In genomic region chr20:460180-460579, GRCh38 we compare ENCODE assay signal across 13 cellular contexts. TPM values are rescaled to one million over a fixed set of nuclear protein-coding genes. Genes with fewer than 3 reads are reported as not detected.
DNase-seq lines count a peak whose midpoint lies in the region; ATAC-seq and TF ChIP-seq lines count a peak whose summit lies in the region.
"Had no signal": no experiment of that assay in that cellular context is flagged by ENCODE, and none has a peak within 500 bp of the region (broad histone marks: within the 10 kb centered on the region; RNA-seq: fewer than 3 reads in every experiment).

No MANE protein-coding gene starts in this region.

- intact Hi-C loops in natural killer cell (cut with micrococcal nuclease): loop anchor here (5.0 kb wide), 1 partner anchor 108 kb away; no protein-coding TSS in a partner anchor
- intact Hi-C loops in cardiac septum (cut with DNase I): loop anchor here (5.0 kb wide), 3 partner anchors 53 to 108 kb away; partner anchors contain the start of genes CSNK2A1 and RBCK1

- H3K4me3 Mint-ChIP-seq in CD4-positive, CD25-positive, alpha-beta regulatory T cell: peak overlapping the region; percentile 21 to 98 (median 81)
- H3K4me3 Mint-ChIP-seq in activated naive CD8-positive, alpha-beta T cell treated with anti-CD3 and anti-CD28 coated beads, Interleukin-2, amount 50 U/mL, for 24 hours: peak overlapping the region; percentile 96
- H3K4me3 Mint-ChIP-seq in natural killer cell: peak overlapping the region; percentile 75

- peak overlapping the region; percentile 83 for H3K4me3 ChIP-seq in CD4-positive, CD25-positive, alpha-beta regulatory T cell (ENCODE audit: low read depth, low read length)
- no peak overlapping the region for H3K4me3 ChIP-seq in HL-60 (replicated peaks; ENCODE audit: insufficient read depth, low read length)

- H3K9me3 ChIP-seq in CD4-positive, CD25-positive, alpha-beta regulatory T cell (ENCODE audit: control insufficient read depth in 2 of 2, low read length in 2 of 2): no peaks in the 10 kb centered on the region
- H3K9me3 ChIP-seq: colonic mucosa had no signal

- peaks cover 5% of the 10 kb centered on the region for H3K36me3 Mint-ChIP-seq in CD4-positive, CD25-positive, alpha-beta regulatory T cell
- peaks cover 4% of the 10 kb centered on the region for H3K36me3 Mint-ChIP-seq in activated naive CD8-positive, alpha-beta T cell treated with anti-CD3 and anti-CD28 coated beads, Interleukin-2, amount 50 U/mL, for 24 hours (ENCODE audit: low read depth)
- H3K36me3 Mint-ChIP-seq in natural killer cell: no peaks in the 10 kb centered on the region

- TF ChIP-seq CTCF in HL-60 (IDR thresholded peaks at IDR 0.05; ENCODE audit: insufficient read depth, low read length) (no peak), natural killer cell (IDR thresholded peaks at IDR 0.05) (no peak)

- no peak for DNase-seq in CD4-positive, CD25-positive, alpha-beta regulatory T cell
- DNase-seq in HL-60 (ENCODE audit: low read depth in 1 of 2, low spot score in 1 of 2): no peak
- DNase-seq in activated naive CD8-positive, alpha-beta T cell treated with anti-CD3 and anti-CD28 coated beads, Interleukin-2, amount 50 U/mL, for 24 hours: no peak
- no peak for DNase-seq in natural killer cell
- DNase-seq in foreskin melanocyte: no peak
- no peak for DNase-seq in cardiac septum (ENCODE audit: low spot score)
- DNase-seq in NCI-H1436 treated with DMSO at 0.1 percent for 48 hours (lab: John Stamatoyannopoulos, UW): no peak
- DNase-seq: activated CD8-positive, alpha-beta memory T cell treated with anti-CD3 and anti-CD28 coated beads for 24 hours; colonic mucosa; H9; NCI-H1694 had no signal

- H3K4me1 ChIP-seq in CD4-positive, CD25-positive, alpha-beta regulatory T cell (ENCODE audit: control insufficient read depth, insufficient read depth, low read length, poor library complexity, severe bottlenecking): peaks cover 39% of the 10 kb centered on the region

- no peak for ATAC-seq in CD4-positive, CD25-positive, alpha-beta regulatory T cell (ENCODE audit: low read depth in 2 of 2)
- ATAC-seq in activated naive CD8-positive, alpha-beta T cell treated with anti-CD3 and anti-CD28 coated beads, Interleukin-2, amount 50 U/mL, for 24 hours: no peak
- ATAC-seq in natural killer cell (no peak), HG03097 (IDR thresholded peaks at IDR 0.05; ENCODE audit: low FRiP score, unreplicated experiment) (no peak)

- H3K27me3 Mint-ChIP-seq in CD4-positive, CD25-positive, alpha-beta regulatory T cell: no peaks in the 10 kb centered on the region
- H3K27me3 Mint-ChIP-seq in activated naive CD8-positive, alpha-beta T cell treated with anti-CD3 and anti-CD28 coated beads, Interleukin-2, amount 50 U/mL, for 24 hours: no peaks in the 10 kb centered on the region
- H3K27me3 Mint-ChIP-seq in natural killer cell (ENCODE audit: low read depth in 2 of 2): no peaks in the 10 kb centered on the region

- peak overlapping the region in 2 of 3 donors; percentile 71 to 93 for H3K27ac Mint-ChIP-seq in CD4-positive, CD25-positive, alpha-beta regulatory T cell
- H3K27ac Mint-ChIP-seq in activated naive CD8-positive, alpha-beta T cell treated with anti-CD3 and anti-CD28 coated beads, Interleukin-2, amount 50 U/mL, for 24 hours: no peak overlapping the region
- peak overlapping the region; percentile 90 to 92 for H3K27ac Mint-ChIP-seq in natural killer cell
- H3K27ac Mint-ChIP-seq: H9 had no signal

- peaks cover 30 to 59% (median 43%) of the 10 kb centered on the region in 4 donors for H3K4me1 Mint-ChIP-seq in CD4-positive, CD25-positive, alpha-beta regulatory T cell
- H3K4me1 Mint-ChIP-seq in activated naive CD8-positive, alpha-beta T cell treated with anti-CD3 and anti-CD28 coated beads, Interleukin-2, amount 50 U/mL, for 24 hours: peaks cover 51% of the 10 kb centered on the region
- peaks cover 34 to 47% of the 10 kb centered on the region in 2 donors for H3K4me1 Mint-ChIP-seq in natural killer cell

- no peaks in the 10 kb centered on the region for H3K27me3 ChIP-seq in CD4-positive, CD25-positive, alpha-beta regulatory T cell (ENCODE audit: control insufficient read depth, insufficient read depth, low read length)
- no peaks in the 10 kb centered on the region for H3K27me3 ChIP-seq in HL-60 (ENCODE audit: insufficient read depth, poor library complexity, severe bottlenecking)
- H3K27me3 ChIP-seq: colonic mucosa had no signal

- H3K27ac ChIP-seq in CD4-positive, CD25-positive, alpha-beta regulatory T cell (ENCODE audit: insufficient read depth, low read length, poor library complexity, severe bottlenecking): no peak overlapping the region
- H3K27ac ChIP-seq in HL-60 (replicated peaks): peak overlapping the region; percentile 18; the same call in 1 of the 2 replicates
- H3K27ac ChIP-seq: colonic mucosa, RWPE1 had no signal

- H3K36me3 ChIP-seq in CD4-positive, CD25-positive, alpha-beta regulatory T cell (ENCODE audit: control insufficient read depth, insufficient read depth, low read length): no peaks in the 10 kb centered on the region
- H3K36me3 ChIP-seq: colonic mucosa had no signal

- H3K9me3 Mint-ChIP-seq in CD4-positive, CD25-positive, alpha-beta regulatory T cell: peaks cover 0 to 4% (median 0%) of the 10 kb centered on the region in 7 donors
- no peaks in the 10 kb centered on the region for H3K9me3 Mint-ChIP-seq in activated naive CD8-positive, alpha-beta T cell treated with anti-CD3 and anti-CD28 coated beads, Interleukin-2, amount 50 U/mL, for 24 hours
- no peaks in the 10 kb centered on the region for H3K9me3 Mint-ChIP-seq in natural killer cell
- H3K9me3 Mint-ChIP-seq: H9 had no signal

RNA-seq across cellular contexts. Expression of gene TBC1D20, which starts 2.2 kb away (rescaled TPM):
- 30.2 TPM for total RNA-seq in CD4-positive, CD25-positive, alpha-beta regulatory T cell
- 10 to 100 TPM; 16.4 to 23.2 (median 18.2) TPM for polyA plus RNA-seq in CD4-positive, CD25-positive, alpha-beta regulatory T cell
- 10 to 100 TPM; 32.5 to 47.6 (median 44.2) TPM for total RNA-seq in natural killer cell
- 26.5 TPM for total RNA-seq in cardiac septum

RNA-seq across cellular contexts. Expression of gene RBCK1, which starts 52.1 kb away (rescaled TPM):
- 93.9 TPM for total RNA-seq in CD4-positive, CD25-positive, alpha-beta regulatory T cell
- 100 to 1,000 TPM in 1 of 4 donors, 10 to 100 TPM in 3; 87.5 to 115 (median 91.8) TPM for polyA plus RNA-seq in CD4-positive, CD25-positive, alpha-beta regulatory T cell
- total RNA-seq in natural killer cell: 100 to 1,000 TPM; 102 to 131 (median 104) TPM
- total RNA-seq in cardiac septum: 44.3 TPM
